Comparison of ENCODE assay signal across 21 cellular contexts in genomic region chr18:39260565-39260964, GRCh38.
A peak's percentile ranks its signal among the peaks of the same experiment; 100 is the strongest.
DNase-seq lines count a peak whose midpoint lies in the region; ATAC-seq and TF ChIP-seq lines count a peak whose summit lies in the region.
"Had no signal": no experiment of that assay in that cellular context is flagged by ENCODE, and none has a peak within 500 bp of the region (broad histone marks: within the 10 kb centered on the region; RNA-seq: fewer than 3 reads in every experiment).

No MANE protein-coding gene starts in this region.

- H2BK15ac ChIP-seq in mesendoderm (replicated peaks; ENCODE audit: low read depth): no peak overlapping the region

- no peak for ATAC-seq in GM23338
- ATAC-seq: A549 had no signal

- no peaks in the 10 kb centered on the region for H3K27me3 ChIP-seq in GM23338 (ENCODE audit: insufficient read depth)
- H3K27me3 ChIP-seq in mesendoderm (ENCODE audit: insufficient read depth, low read length, poor library complexity): no peaks in the 10 kb centered on the region
- H3K27me3 ChIP-seq in right atrium auricular region: no peaks in the 10 kb centered on the region
- H3K27me3 ChIP-seq: BE2C; BLaER1 treated with 17β-estradiol and CSF1 and Interleukin-3, amounts not matched to agents 10 nM and 100 nM had no signal

- H2BK120ac ChIP-seq in mesendoderm (ENCODE audit: low read depth, low read length): no peak overlapping the region

- H3K79me2 ChIP-seq in GM23338 (replicated peaks; ENCODE audit: insufficient read depth): no peaks in the 10 kb centered on the region
- H3K79me2 ChIP-seq in mesendoderm (ENCODE audit: control insufficient read depth, insufficient read depth, low read length): no peaks in the 10 kb centered on the region

- no peak overlapping the region for H2BK5ac ChIP-seq in mesendoderm (ENCODE audit: low read length)

- no CpG with 5 or more reads among the region's 1 CpG for WGBS in mesendoderm (ENCODE audit: extremely low coverage, insufficient coverage, low lambda C conversion rate)

- H4K8ac ChIP-seq in mesendoderm (ENCODE audit: low read depth, low read length): no peak overlapping the region

- no peaks in the 10 kb centered on the region for H3K27me3 Mint-ChIP-seq in GM23338 (ENCODE audit: insufficient read depth, low read depth, poor library complexity)
- H3K27me3 Mint-ChIP-seq: CD4-positive, alpha-beta T cell; CD8-positive, alpha-beta memory T cell had no signal

- H2AFZ ChIP-seq in GM23338: no peak overlapping the region
- H2AFZ ChIP-seq: GM23248 had no signal

- H3K9me3 Mint-ChIP-seq in GM23338: no peaks in the 10 kb centered on the region

- H3F3A ChIP-seq in GM23338 (replicated peaks; ENCODE audit: low read depth): no peaks in the 10 kb centered on the region

- H3K4me1 Mint-ChIP-seq in GM23338: no peaks in the 10 kb centered on the region; the same call in 2 of the 3 replicates
- H3K4me1 Mint-ChIP-seq: CD14-positive monocyte; CD8-positive, alpha-beta memory T cell had no signal

- no peak overlapping the region for H3K56ac ChIP-seq in mesendoderm (ENCODE audit: low read length)

- no peak overlapping the region for H3K4me3 ChIP-seq in GM23338
- H3K4me3 ChIP-seq in epithelial cell of esophagus (ENCODE audit: low read length): no peak overlapping the region
- H3K4me3 ChIP-seq in mesendoderm (ENCODE audit: low read length): no peak overlapping the region
- H3K4me3 ChIP-seq in right atrium auricular region: no peak overlapping the region
- H3K4me3 ChIP-seq: A549; BLaER1 treated with 17β-estradiol and CSF1 and Interleukin-3, amounts not matched to agents 10 nM and 100 nM; GM23248; HAP-1 had no signal

- H3K23ac ChIP-seq in mesendoderm (ENCODE audit: low read length): no peak overlapping the region

- H3K27ac ChIP-seq in GM23338 (ENCODE audit: low read depth) (no peak overlapping the region), mesendoderm (ENCODE audit: low read depth, low read length) (no peak overlapping the region), right atrium auricular region (no peak overlapping the region)
- H3K27ac ChIP-seq: A549; BLaER1 treated with 17β-estradiol and CSF1 and Interleukin-3, amounts not matched to agents 10 nM and 100 nM; GM23248 had no signal

- no peaks in the 10 kb centered on the region for H3K79me1 ChIP-seq in mesendoderm (ENCODE audit: low read length)

- no peak overlapping the region; the same call in 1 of the 2 replicates for H3K27ac Mint-ChIP-seq in GM23338
- H3K27ac Mint-ChIP-seq: CD14-positive monocyte; CD4-positive, alpha-beta T cell; CD8-positive, alpha-beta memory T cell; HFFc6 had no signal

- H3K4me2 ChIP-seq in GM23338: 0 out of 2 replicates have a peak overlapping the region, but pooled peaks have one; percentile 3
- no peak overlapping the region for H3K4me2 ChIP-seq in mesendoderm (ENCODE audit: low read length)
- H3K4me2 ChIP-seq: A549; BLaER1 treated with 17β-estradiol and CSF1 and Interleukin-3, amounts not matched to agents 10 nM and 100 nM had no signal

- H3K9ac ChIP-seq in mesendoderm (ENCODE audit: low read length): no peak overlapping the region
- H3K9ac ChIP-seq: BLaER1 treated with 17β-estradiol and CSF1 and Interleukin-3, amounts not matched to agents 10 nM and 100 nM; GM23248 had no signal

- H3K4me3 Mint-ChIP-seq in GM23338: no peak overlapping the region
- H3K4me3 Mint-ChIP-seq: CD14-positive monocyte; CD4-positive, alpha-beta T cell; CD8-positive, alpha-beta memory T cell; HFFc6 had no signal

- no peak overlapping the region for H4K5ac ChIP-seq in mesendoderm (ENCODE audit: low read length)

- H3K36me3 ChIP-seq in GM23338 (ENCODE audit: insufficient read depth): no peaks in the 10 kb centered on the region
- no peaks in the 10 kb centered on the region for H3K36me3 ChIP-seq in mesendoderm (ENCODE audit: control insufficient read depth, insufficient read depth, low read length)
- no peaks in the 10 kb centered on the region for H3K36me3 ChIP-seq in right atrium auricular region
- H3K36me3 ChIP-seq: BE2C; BLaER1 treated with 17β-estradiol and CSF1 and Interleukin-3, amounts not matched to agents 10 nM and 100 nM; HAP-1 had no signal

- H4K20me1 ChIP-seq in GM23338 (replicated peaks; ENCODE audit: insufficient read depth): no peaks in the 10 kb centered on the region
- H4K20me1 ChIP-seq: BLaER1 treated with 17β-estradiol and CSF1 and Interleukin-3, amounts not matched to agents 10 nM and 100 nM had no signal

- 0 out of 3 replicates have a peak, but pooled peaks cover 4% of the 10 kb centered on the region for H3K36me3 Mint-ChIP-seq in GM23338 (ENCODE audit: low read depth)
- H3K36me3 Mint-ChIP-seq: CD14-positive monocyte; CD8-positive, alpha-beta memory T cell had no signal

- no peaks in the 10 kb centered on the region for H3K9me3 ChIP-seq in right atrium auricular region
- H3K9me3 ChIP-seq: A549, BE2C, HAP-1 had no signal

- H3K18ac ChIP-seq in mesendoderm (ENCODE audit: low read length): no peak overlapping the region

- DNase-seq in NCI-H146 (lab: John Stamatoyannopoulos, UW) (peak; percentile 12), NCI-H146 treated with DMSO at 0.1 percent for 48 hours (lab: John Stamatoyannopoulos, UW; ENCODE audit: unreplicated experiment) (no peak), GM23338 (ENCODE audit: low spot score) (peak; percentile 21), epithelial cell of esophagus (ENCODE audit: low read depth) (peak; percentile 68), mesendoderm (peak; percentile 35), GM20000 (ENCODE audit: low spot score) (no peak), right atrium auricular region (ENCODE audit: low spot score) (no peak)
- DNase-seq: 8988T; ACHN; AML-193; BE2C; CD4-positive, alpha-beta T cell; CD8-positive, alpha-beta memory T cell; DMS 273 treated with DMSO at 0.1 percent for 48 hours; DND-41; GM23248; HFFc6 had no signal

- H3K4ac ChIP-seq in mesendoderm (ENCODE audit: low read depth, low read length): no peak overlapping the region

- H3K4me1 ChIP-seq in GM23338 (ENCODE audit: insufficient read depth): peaks cover 7% of the 10 kb centered on the region; the same call in 1 of the 2 replicates
- no peaks in the 10 kb centered on the region for H3K4me1 ChIP-seq in mesendoderm (ENCODE audit: control insufficient read depth, low read depth, low read length)
- H3K4me1 ChIP-seq in right atrium auricular region: no peaks in the 10 kb centered on the region
- H3K4me1 ChIP-seq: A549; BE2C; BLaER1 treated with 17β-estradiol and CSF1 and Interleukin-3, amounts not matched to agents 10 nM and 100 nM had no signal

- no peak for TF ChIP-seq CTCF in GM23338 (conservative IDR thresholded peaks at IDR 0.05; ENCODE audit: low read depth in 2 of 2)
- no peak for TF ChIP-seq CTCF in epithelial cell of esophagus (IDR thresholded peaks at IDR 0.05; ENCODE audit: insufficient read depth, low read depth, low read length, missing control alignments)
- no peak for TF ChIP-seq CTCF in GM20000 (IDR thresholded peaks at IDR 0.05; ENCODE audit: extremely low read depth, missing control alignments)
- no peak for TF ChIP-seq CTCF in right atrium auricular region (IDR thresholded peaks at IDR 0.05)

- no peaks in the 10 kb centered on the region for H3K9me2 ChIP-seq in GM23338 (ENCODE audit: insufficient read depth)

- H2AK5ac ChIP-seq in mesendoderm (ENCODE audit: low read length): no peak overlapping the region

TF ChIP-seq in GM23338, 12 proteins besides CTCF, POLR2A, EP300 and RAD21:
- TF ChIP-seq EZH2 (IDR thresholded peaks at IDR 0.05; ENCODE audit: low read depth, unreplicated experiment): no peak
- no peak for TF ChIP-seq EZH2phosphoT487 (IDR thresholded peaks at IDR 0.05; ENCODE audit: unreplicated experiment)
- TF ChIP-seq, protein P1, sequence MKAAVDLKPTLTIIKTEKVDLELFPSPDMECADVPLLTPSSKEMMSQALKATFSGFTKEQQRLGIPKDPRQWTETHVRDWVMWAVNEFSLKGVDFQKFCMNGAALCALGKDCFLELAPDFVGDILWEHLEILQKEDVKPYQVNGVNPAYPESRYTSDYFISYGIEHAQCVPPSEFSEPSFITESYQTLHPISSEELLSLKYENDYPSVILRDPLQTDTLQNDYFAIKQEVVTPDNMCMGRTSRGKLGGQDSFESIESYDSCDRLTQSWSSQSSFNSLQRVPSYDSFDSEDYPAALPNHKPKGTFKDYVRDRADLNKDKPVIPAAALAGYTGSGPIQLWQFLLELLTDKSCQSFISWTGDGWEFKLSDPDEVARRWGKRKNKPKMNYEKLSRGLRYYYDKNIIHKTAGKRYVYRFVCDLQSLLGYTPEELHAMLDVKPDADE (IDR thresholded peaks at IDR 0.05): no peak
- TF ChIP-seq POLR2AphosphoS5 (IDR thresholded peaks at IDR 0.05; ENCODE audit: low read depth): no peak
- no peak for TF ChIP-seq JUNB (IDR thresholded peaks at IDR 0.05; ENCODE audit: unreplicated experiment)
- TF ChIP-seq CREB1 (CRISPR knock-in tag; IDR thresholded peaks at IDR 0.05; ENCODE audit: low read depth): no peak
TF ChIP-seq in GM23338: peak in this region for 0.

Comparison
In these comparisons a context has a peak if more than half of its experiments do, and no peak if none do; other contexts are left out.
1. DNase-seq: peak in NCI-H146 (single experiment), GM23338 (single experiment), epithelial cell of esophagus (single experiment) and mesendoderm (single experiment); none in NCI-H146 treated with DMSO at 0.1 percent for 48 hours (single experiment), GM20000 (single experiment) and right atrium auricular region (single experiment).